ENCODE assay signal across 15 cellular contexts in the genomic region with DNA sequence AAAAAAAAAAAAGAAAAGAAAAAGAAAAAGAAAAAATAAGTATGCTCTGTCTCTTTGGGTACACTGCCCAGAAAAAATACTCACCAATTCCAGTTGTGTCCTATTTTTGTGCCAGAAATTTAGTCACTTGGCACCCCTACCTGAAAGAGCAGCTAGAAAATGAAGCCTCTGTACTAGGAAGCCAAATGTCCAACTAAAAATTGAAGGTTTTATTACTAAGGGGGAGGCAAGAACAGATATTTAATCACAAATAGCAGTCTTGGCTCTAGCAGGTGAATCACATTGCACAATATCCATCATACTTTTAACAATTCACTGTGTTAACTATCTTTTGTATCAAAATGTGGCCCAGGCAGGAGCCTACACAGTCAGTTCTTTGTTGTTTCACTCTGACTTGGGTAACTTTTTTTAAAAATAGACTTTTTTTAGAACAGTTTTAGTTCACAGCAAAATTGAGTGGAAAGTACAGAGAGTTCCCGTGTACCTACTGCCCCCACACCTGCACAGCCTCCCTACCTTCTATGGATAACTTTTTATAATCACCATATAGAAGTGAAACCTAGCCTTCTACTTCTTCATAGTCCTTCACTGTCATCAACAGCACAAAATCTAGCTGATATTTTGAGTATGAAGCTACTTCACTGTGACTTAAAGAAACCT.
DNase-seq lines count a peak whose midpoint lies in the region; ATAC-seq and TF ChIP-seq lines count a peak whose summit lies in the region.
"Had no signal": no experiment of that assay in that cellular context is flagged by ENCODE, and none has a peak within 500 bp of the region (broad histone marks: within the 10 kb centered on the region; RNA-seq: fewer than 3 reads in every experiment).

No MANE protein-coding gene starts in this region.

- no peaks in the 10 kb centered on the region for H3K9me2 ChIP-seq in SU-DHL-6 (replicated peaks; ENCODE audit: insufficient read depth, low read length)

- ATAC-seq in activated CD4-positive, alpha-beta T cell treated with anti-CD3 and anti-CD28 coated beads for 36 hours: peak; percentile 23
- ATAC-seq in HG02759 (IDR thresholded peaks at IDR 0.05; ENCODE audit: unreplicated experiment) (peak; percentile 50), GM19467 (IDR thresholded peaks at IDR 0.05; ENCODE audit: unreplicated experiment) (no peak)
- ATAC-seq: naive thymus-derived CD8-positive, alpha-beta T cell had no signal

- H3F3A ChIP-seq in SU-DHL-6 (ENCODE audit: insufficient read depth): peaks cover 59% of the 10 kb centered on the region

- no peak overlapping the region for H2AFZ ChIP-seq in SU-DHL-6 (ENCODE audit: low read depth, low read length, severe bottlenecking)
- H2AFZ ChIP-seq in parathyroid adenoma: peak overlapping the region; percentile 46
- H2AFZ ChIP-seq: PC-9 had no signal

- POLR2A ChIA-PET in activated CD4-positive, alpha-beta T cell treated with anti-CD3 and anti-CD28 coated beads for 36 hours (lab: Charles Lee): no interaction called here

- H3K27ac Mint-ChIP-seq in activated CD4-positive, alpha-beta T cell treated with anti-CD3 and anti-CD28 coated beads for 36 hours: no peak overlapping the region
- H3K27ac Mint-ChIP-seq: activated naive CD4-positive, alpha-beta T cell treated with anti-CD3 and anti-CD28 coated beads, Interleukin-2, amount 10 ng/mL, durations not matched to agents 7 days and 5 days had no signal

- no peaks in the 10 kb centered on the region for H4K20me1 ChIP-seq in SU-DHL-6 (ENCODE audit: low read depth, low read length)

- H3K4me1 Mint-ChIP-seq in activated CD4-positive, alpha-beta T cell treated with anti-CD3 and anti-CD28 coated beads for 36 hours: peaks cover 12% of the 10 kb centered on the region

- H3K79me2 ChIP-seq in SU-DHL-6 (ENCODE audit: insufficient read depth, low read length) (no peaks in the 10 kb centered on the region), parathyroid adenoma (no peaks in the 10 kb centered on the region)

- no peaks in the 10 kb centered on the region for H3K27me3 ChIP-seq in SU-DHL-6 (ENCODE audit: low read length)
- H3K27me3 ChIP-seq in parathyroid adenoma (ENCODE audit: control insufficient read depth, insufficient read depth, low read length): no peaks in the 10 kb centered on the region
- H3K27me3 ChIP-seq in dorsolateral prefrontal cortex: no peaks in the 10 kb centered on the region

- H3K9me3 Mint-ChIP-seq in activated CD4-positive, alpha-beta T cell treated with anti-CD3 and anti-CD28 coated beads for 36 hours (ENCODE audit: low read depth): peaks cover 7% of the 10 kb centered on the region

- H3K36me3 ChIP-seq in SU-DHL-6 (ENCODE audit: low read length) (no peaks in the 10 kb centered on the region), parathyroid adenoma (ENCODE audit: control insufficient read depth, insufficient read depth, low read length) (no peaks in the 10 kb centered on the region)
- H3K36me3 ChIP-seq: left ventricle myocardium inferior had no signal

- H3K4me3 ChIP-seq in SU-DHL-6 (ENCODE audit: insufficient read depth, low read length, poor library complexity, severe bottlenecking) (no peak overlapping the region), parathyroid adenoma (ENCODE audit: low read depth, low read length) (no peak overlapping the region), dorsolateral prefrontal cortex (no peak overlapping the region)
- H3K4me3 ChIP-seq: left ventricle myocardium inferior, PC-9 had no signal

- peaks cover 4% of the 10 kb centered on the region for H3K4me1 ChIP-seq in parathyroid adenoma

- CTCF ChIA-PET in activated CD4-positive, alpha-beta T cell treated with anti-CD3 and anti-CD28 coated beads for 36 hours (lab: Charles Lee): interaction anchor here (1.2 to 2.1 kb wide), 2 partner anchors 11 to 87 kb away, joined by 3 to 7 read pairs; a partner anchor contains a TSS

- H3K36me3 Mint-ChIP-seq in activated CD4-positive, alpha-beta T cell treated with anti-CD3 and anti-CD28 coated beads for 36 hours (ENCODE audit: low read depth): peaks cover 2% of the 10 kb centered on the region

- DNase-seq in activated CD4-positive, alpha-beta T cell treated with anti-CD3 and anti-CD28 coated beads for 36 hours: no peak
- DNase-seq in activated CD4-positive, alpha-beta T cell treated with anti-CD3 and anti-CD28 coated beads, Interleukin-2, amount 50 U/mL, for 4 hours: no peak
- DNase-seq in OCI-M2 (lab: John Stamatoyannopoulos, UW; ENCODE audit: unreplicated experiment): no peak
- DNase-seq in dorsolateral prefrontal cortex: no peak
- DNase-seq: activated naive CD4-positive, alpha-beta T cell treated with anti-CD3 and anti-CD28 coated beads, Interleukin-2, amount 10 ng/mL, durations not matched to agents 7 days and 5 days; DND-41; left ventricle myocardium inferior; naive thymus-derived CD8-positive, alpha-beta T cell; NCI-H1436 treated with DMSO at 0.1 percent for 48 hours; PC-9 had no signal

- TF ChIP-seq CTCF in SU-DHL-6 (IDR thresholded peaks at IDR 0.05; ENCODE audit: insufficient read depth, low read length, poor library complexity, severe bottlenecking) (no peak), parathyroid adenoma (IDR thresholded peaks at IDR 0.05) (no peak), dorsolateral prefrontal cortex (IDR thresholded peaks at IDR 0.05 in 54 of 56, conservative IDR thresholded peaks at IDR 0.05 in 2 of 56; ENCODE audit: low read depth in 1 of 56, partially characterized antibody in 56 of 56) (no peak)

- no peak overlapping the region for H3K4me3 Mint-ChIP-seq in activated CD4-positive, alpha-beta T cell treated with anti-CD3 and anti-CD28 coated beads for 36 hours
- H3K4me3 Mint-ChIP-seq: activated naive CD4-positive, alpha-beta T cell treated with anti-CD3 and anti-CD28 coated beads, Interleukin-2, amount 10 ng/mL, durations not matched to agents 7 days and 5 days; naive thymus-derived CD8-positive, alpha-beta T cell had no signal

- H3K4me2 ChIP-seq in SU-DHL-6 (ENCODE audit: low read depth, low read length, poor library complexity, severe bottlenecking) (peak overlapping the region; percentile 59), parathyroid adenoma (ENCODE audit: low read length) (no peak overlapping the region)
- H3K4me2 ChIP-seq: PC-9 had no signal

- intact Hi-C loops in activated CD4-positive, alpha-beta T cell treated with anti-CD3 and anti-CD28 coated beads for 36 hours (cut with DNase I, micrococcal nuclease): loop anchor here in 1 of 2 experiments (2.0 kb wide), 1 partner anchor 22 kb away; no protein-coding TSS in a partner anchor
- intact Hi-C loops in dorsolateral prefrontal cortex (cut with DNase I): no loop called here

- H3K27ac ChIP-seq in SU-DHL-6 (ENCODE audit: low read depth, low read length) (peak overlapping the region; percentile 99), parathyroid adenoma (no peak overlapping the region), dorsolateral prefrontal cortex (peak overlapping the region in 17 of 59 donors; percentile 2 to 63 (median 13))
- H3K27ac ChIP-seq: 22Rv1, left ventricle myocardium inferior, PC-9 had no signal

- H3K9ac ChIP-seq in SU-DHL-6 (ENCODE audit: low read length) (peak overlapping the region; percentile 45), parathyroid adenoma (no peak overlapping the region)

- no peaks in the 10 kb centered on the region for H3K27me3 Mint-ChIP-seq in activated CD4-positive, alpha-beta T cell treated with anti-CD3 and anti-CD28 coated beads for 36 hours
- H3K27me3 Mint-ChIP-seq: activated naive CD4-positive, alpha-beta T cell treated with anti-CD3 and anti-CD28 coated beads, Interleukin-2, amount 10 ng/mL, durations not matched to agents 7 days and 5 days; naive thymus-derived CD8-positive, alpha-beta T cell had no signal

- H3K9me3 ChIP-seq in SU-DHL-6 (ENCODE audit: insufficient read depth, low read length) (no peaks in the 10 kb centered on the region), parathyroid adenoma (ENCODE audit: control insufficient read depth, low read length) (no peaks in the 10 kb centered on the region)
